Comparison of ENCODE assay signal across 8 cellular contexts in the genomic region with DNA sequence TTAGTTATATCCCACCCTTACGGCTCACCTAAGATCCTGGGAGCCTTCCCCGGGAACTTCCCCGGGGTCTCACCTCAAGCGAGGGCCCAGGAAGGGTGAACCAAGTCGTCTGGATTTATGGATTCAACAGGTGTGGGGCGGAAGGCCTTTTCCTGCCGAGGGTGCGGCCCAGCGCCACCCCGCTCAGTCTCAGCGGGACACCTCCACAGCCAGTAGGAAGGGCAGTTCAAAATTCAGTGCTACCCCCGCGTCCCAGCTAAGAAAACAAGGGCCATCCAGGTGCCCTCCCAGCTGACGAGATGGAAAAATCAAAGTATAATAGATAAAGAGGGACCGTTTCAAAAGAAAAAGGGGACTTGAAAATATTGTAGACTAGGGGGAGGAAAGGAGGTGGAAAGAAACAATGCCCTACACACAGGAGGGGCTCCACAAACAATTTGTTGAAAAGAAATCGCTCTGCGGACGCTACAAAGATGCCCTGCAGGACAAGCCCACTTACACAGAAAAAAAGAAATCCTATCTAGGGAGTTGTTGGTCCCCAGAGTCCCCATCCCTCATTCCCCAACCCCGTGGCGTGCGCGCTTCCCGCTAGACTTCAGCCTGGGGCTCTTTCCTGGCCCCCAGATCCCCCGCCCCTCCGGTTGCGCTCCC. TPM values are rescaled to one million over a fixed set of nuclear protein-coding genes. Genes with fewer than 3 reads are reported as not detected.
A peak's percentile ranks its signal among the peaks of the same experiment; 100 is the strongest.
DNase-seq lines count a peak whose midpoint lies in the region; ATAC-seq, FAIRE-seq and TF ChIP-seq lines count a peak whose summit lies in the region.

No MANE protein-coding gene starts in this region.

- no peak for TF ChIP-seq CTCF in left lung (IDR thresholded peaks at IDR 0.05)

- peak overlapping the region in 1 of 2 donors; percentile 73 for H3K27ac ChIP-seq in left lung
- H3K27ac ChIP-seq in temporal lobe (ENCODE audit: low read depth, low read length): peak overlapping the region; percentile 78

- H3K4me1 ChIP-seq in adipocyte (ENCODE audit: control insufficient read depth, insufficient read depth, low read length) (peaks cover 11% of the 10 kb centered on the region), left lung (peaks cover 4 to 32% of the 10 kb centered on the region in 2 donors)

- H3K9me3 ChIP-seq in adipocyte (ENCODE audit: control insufficient read depth, low read length) (no peaks in the 10 kb centered on the region), left lung (no peaks in the 10 kb centered on the region)

- H3K36me3 ChIP-seq in adipocyte (ENCODE audit: control insufficient read depth, insufficient read depth, low read length, severe bottlenecking) (no peaks in the 10 kb centered on the region), left lung (no peaks in the 10 kb centered on the region)

- intact Hi-C loops in left lung (cut with DNase I): no loop called here

- peak overlapping the region; percentile 91 for H3K4me3 ChIP-seq in adipocyte (ENCODE audit: low read length)
- H3K4me3 ChIP-seq in left lung: peak overlapping the region; percentile 75 to 85

- no peak for FAIRE-seq in GM19239 (lab: Jason Lieb, UNC)

- peak overlapping the region; percentile 87 for H3K9ac ChIP-seq in adipocyte (ENCODE audit: low read length)

- H3K27me3 ChIP-seq in adipocyte (replicated peaks; ENCODE audit: control insufficient read depth, insufficient read depth, low read length): no peaks in the 10 kb centered on the region
- peaks cover 0 to 52% of the 10 kb centered on the region in 2 donors for H3K27me3 ChIP-seq in left lung

- DNase-seq in activated effector memory CD4-positive, alpha-beta T cell treated with anti-CD3 and anti-CD28 coated beads, Interleukin-2, amount 50 U/mL, for 16 hours: peak; percentile 73
- no peak for DNase-seq in activated effector memory CD4-positive, alpha-beta T cell treated with Interleukin-2 at 50 U/mL for 16 hours
- DNase-seq in adipocyte (ENCODE audit: low read depth) (peak; percentile 44), left lung (no peak), DMS 273 (lab: John Stamatoyannopoulos, UW; ENCODE audit: unreplicated experiment) (no peak), GM19239 (ENCODE audit: insufficient read length, low spot score) (no peak)

- ATAC-seq in left lung: no peak
- no peak for ATAC-seq in GM19351 (IDR thresholded peaks at IDR 0.05; ENCODE audit: unreplicated experiment)

RNA-seq across cellular contexts. Expression of gene SLC2A1, which starts 1.3 kb away (rescaled TPM):
- 10 to 100 TPM; 10.5 to 12.1 TPM for total RNA-seq in left lung
- total RNA-seq in temporal lobe: 44.0 TPM

Comparison
In these comparisons a context has a peak if more than half of its experiments do, and no peak if none do; other contexts are left out.
1. DNase-seq: peak in activated effector memory CD4-positive, alpha-beta T cell treated with anti-CD3 and anti-CD28 coated beads, Interleukin-2, amount 50 U/mL, for 16 hours (single experiment) and adipocyte (single experiment); none in activated effector memory CD4-positive, alpha-beta T cell treated with Interleukin-2 at 50 U/mL for 16 hours (single experiment), left lung (0 of 2), DMS 273 (single experiment) and GM19239 (single experiment).